9 cellular contexts compared by ENCODE assay signal in the genomic region with DNA sequence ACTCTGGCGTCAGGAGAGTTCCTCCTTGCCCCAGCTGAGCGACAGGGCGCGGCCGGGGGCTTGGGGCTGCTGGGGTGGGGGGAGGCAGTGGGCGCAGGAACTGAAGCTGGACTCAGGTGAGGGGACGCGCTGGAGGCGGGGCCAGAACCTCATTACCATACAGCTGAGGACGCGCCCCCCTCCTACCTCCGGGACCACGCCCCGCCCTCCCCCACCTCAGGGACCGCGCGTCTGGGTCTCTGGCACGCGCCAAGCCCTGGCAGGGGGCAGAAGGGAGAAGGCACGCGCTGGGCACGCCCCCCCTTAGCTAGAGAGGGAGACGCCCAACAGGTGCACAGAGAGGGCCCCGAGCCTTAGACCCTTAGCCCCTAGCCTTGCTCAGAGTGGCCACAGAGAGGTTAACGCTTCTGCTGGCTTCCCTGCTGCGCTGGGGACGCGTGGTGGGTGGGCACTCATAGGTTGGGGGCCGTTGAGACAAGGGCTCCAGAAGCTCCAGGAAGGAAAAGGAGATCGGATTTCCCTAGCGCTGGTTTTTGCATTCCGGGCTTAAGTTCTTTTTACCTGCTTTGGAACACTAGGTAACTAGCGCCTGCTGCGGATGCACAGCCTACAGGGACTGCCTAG. TPM values are rescaled to one million over a fixed set of nuclear protein-coding genes. Genes with fewer than 3 reads are reported as not detected.
DNase-seq lines count a peak whose midpoint lies in the region; ATAC-seq and TF ChIP-seq lines count a peak whose summit lies in the region.
"Had no signal": no experiment of that assay in that cellular context is flagged by ENCODE, and none has a peak within 500 bp of the region (broad histone marks: within the 10 kb centered on the region; RNA-seq: fewer than 3 reads in every experiment).

No MANE protein-coding gene starts in this region.

- POLR2A ChIA-PET in CD8-positive, alpha-beta memory T cell (lab: Charles Lee), result interaction anchor here (1.1 to 2.4 kb wide), 2 partner anchors 13 to 21 kb away, joined by 3 to 8 read pairs; no protein-coding TSS in a partner anchor

- WGBS in tibial nerve, 2 donors, result 0 to 1% methylated on average over 17 to 30 of the region's 34 CpGs

- intact Hi-C loops in activated T-helper 2 cell treated with anti-CD3 and anti-CD28 coated beads, Interferon-gamma antibody, Interleukin-2, Interleukin-4, amounts not matched to agents 10 μg/mL and 5 μg/mL and 100 μg/mL, durations not matched to agents 14 hours and 24 hours and 36 hours (cut with micrococcal nuclease), result no loop called here
- intact Hi-C loops in left colon (cut with DNase I, micrococcal nuclease), result no loop called here

- no peaks in the 10 kb centered on the region for H3K9me3 ChIP-seq in CD8-positive, alpha-beta memory T cell (ENCODE audit: low read length)
- H3K9me3 ChIP-seq in tibial nerve, result no peaks in the 10 kb centered on the region
- H3K9me3 ChIP-seq: neutrophil had no signal

- no peak for DNase-seq in CD8-positive, alpha-beta memory T cell
- DNase-seq in NB4 (ENCODE audit: low read depth) (no peak), left colon (peak; percentile 72 to 78), tibial nerve (ENCODE audit: low spot score in 2 of 2) (no peak), mucosa of gallbladder (ENCODE audit: low spot score) (no peak)
- no peak for DNase-seq in activated T-helper 2 cell treated with anti-CD3 and anti-CD28 coated beads, Interferon-gamma antibody, Interleukin-2, Interleukin-4, amounts not matched to agents 10 μg/mL and 5 μg/mL and 100 μg/mL, durations not matched to agents 14 hours and 24 hours and 36 hours (ENCODE audit: low spot score)

- ATAC-seq in left colon (peak; percentile 12), GM19455 (IDR thresholded peaks at IDR 0.05; ENCODE audit: unreplicated experiment) (no peak), HG03039 (IDR thresholded peaks at IDR 0.05; ENCODE audit: unreplicated experiment) (no peak)

- no peak overlapping the region for H3K27ac ChIP-seq in CD8-positive, alpha-beta memory T cell (ENCODE audit: low read depth, low read length)
- peak overlapping the region in 1 of 4 donors; percentile 28 for H3K27ac ChIP-seq in tibial nerve
- H3K27ac ChIP-seq: neutrophil had no signal

- peaks cover 49 to 66% of the 10 kb centered on the region in 2 donors for H3K27me3 Mint-ChIP-seq in CD8-positive, alpha-beta memory T cell
- peaks cover 71% of the 10 kb centered on the region for H3K27me3 Mint-ChIP-seq in activated T-helper 2 cell treated with anti-CD3 and anti-CD28 coated beads, Interferon-gamma antibody, Interleukin-2, Interleukin-4, amounts not matched to agents 10 μg/mL and 5 μg/mL and 100 μg/mL, durations not matched to agents 14 hours and 24 hours and 36 hours (ENCODE audit: low read depth)

- H3K36me3 ChIP-seq in CD8-positive, alpha-beta memory T cell (ENCODE audit: insufficient read depth, low read length), result no peaks in the 10 kb centered on the region
- H3K36me3 ChIP-seq in tibial nerve, result no peaks in the 10 kb centered on the region
- H3K36me3 ChIP-seq: neutrophil had no signal

- CTCF ChIA-PET in CD8-positive, alpha-beta memory T cell (lab: Charles Lee), result interaction anchor here (0.6 to 2.3 kb wide), 5 partner anchors 12 to 277 kb away, joined by 3 to 15 read pairs (median 5); no protein-coding TSS in a partner anchor

- H3K27ac Mint-ChIP-seq in CD8-positive, alpha-beta memory T cell, result peak overlapping the region in 1 of 8 donors; percentile 70
- no peak overlapping the region for H3K27ac Mint-ChIP-seq in activated T-helper 2 cell treated with anti-CD3 and anti-CD28 coated beads, Interferon-gamma antibody, Interleukin-2, Interleukin-4, amounts not matched to agents 10 μg/mL and 5 μg/mL and 100 μg/mL, durations not matched to agents 14 hours and 24 hours and 36 hours

- H3K4me3 ChIP-seq in CD8-positive, alpha-beta memory T cell (ENCODE audit: low read length), result peak overlapping the region; percentile 67
- peak overlapping the region; percentile 30 for H3K4me3 ChIP-seq in NB4 (ENCODE audit: low read depth, low read length)
- H3K4me3 ChIP-seq in tibial nerve, result peak overlapping the region; percentile 22 to 56 (median 34)

- H3K27me3 ChIP-seq in CD8-positive, alpha-beta memory T cell (ENCODE audit: insufficient read depth, low read length, poor library complexity, severe bottlenecking), result peaks cover 48% of the 10 kb centered on the region
- peaks cover 0 to 81% of the 10 kb centered on the region in 2 donors for H3K27me3 ChIP-seq in tibial nerve

- no peaks in the 10 kb centered on the region for H3K36me3 Mint-ChIP-seq in CD8-positive, alpha-beta memory T cell
- H3K36me3 Mint-ChIP-seq in activated T-helper 2 cell treated with anti-CD3 and anti-CD28 coated beads, Interferon-gamma antibody, Interleukin-2, Interleukin-4, amounts not matched to agents 10 μg/mL and 5 μg/mL and 100 μg/mL, durations not matched to agents 14 hours and 24 hours and 36 hours (ENCODE audit: low read depth), result no peaks in the 10 kb centered on the region

- peak overlapping the region; percentile 77 to 87 (median 82) for H3K4me3 Mint-ChIP-seq in CD8-positive, alpha-beta memory T cell
- H3K4me3 Mint-ChIP-seq in activated T-helper 2 cell treated with anti-CD3 and anti-CD28 coated beads, Interferon-gamma antibody, Interleukin-2, Interleukin-4, amounts not matched to agents 10 μg/mL and 5 μg/mL and 100 μg/mL, durations not matched to agents 14 hours and 24 hours and 36 hours (ENCODE audit: low read depth), result peak overlapping the region; percentile 73

- H3K4me1 ChIP-seq in CD8-positive, alpha-beta memory T cell (ENCODE audit: insufficient read depth, low read length), result peaks cover 37% of the 10 kb centered on the region
- H3K4me1 ChIP-seq in tibial nerve, result peaks cover 0 to 62% (median 48%) of the 10 kb centered on the region in 4 donors

- TF ChIP-seq POLR2A in NB4 (IDR thresholded peaks at IDR 0.05; ENCODE audit: extremely low read depth, insufficient read length) (no peak), tibial nerve (IDR thresholded peaks at IDR 0.05) (no peak)

- no peaks in the 10 kb centered on the region for H3K9me3 Mint-ChIP-seq in CD8-positive, alpha-beta memory T cell
- H3K9me3 Mint-ChIP-seq in activated T-helper 2 cell treated with anti-CD3 and anti-CD28 coated beads, Interferon-gamma antibody, Interleukin-2, Interleukin-4, amounts not matched to agents 10 μg/mL and 5 μg/mL and 100 μg/mL, durations not matched to agents 14 hours and 24 hours and 36 hours, result no peaks in the 10 kb centered on the region

- H3K4me1 Mint-ChIP-seq in CD8-positive, alpha-beta memory T cell, result peaks cover 36 to 68% (median 41%) of the 10 kb centered on the region in 3 donors
- peaks cover 36% of the 10 kb centered on the region for H3K4me1 Mint-ChIP-seq in activated T-helper 2 cell treated with anti-CD3 and anti-CD28 coated beads, Interferon-gamma antibody, Interleukin-2, Interleukin-4, amounts not matched to agents 10 μg/mL and 5 μg/mL and 100 μg/mL, durations not matched to agents 14 hours and 24 hours and 36 hours (ENCODE audit: low read depth)

- no peak for TF ChIP-seq EP300 in tibial nerve (IDR thresholded peaks at IDR 0.05)

- TF ChIP-seq CTCF in NB4 (IDR thresholded peaks at IDR 0.05; ENCODE audit: low read depth, low read length), result no peak
- TF ChIP-seq CTCF in tibial nerve (IDR thresholded peaks at IDR 0.05), result no peak

RNA-seq across cellular contexts. Expression of gene DLL4, which starts 0.7 kb away (rescaled TPM):
- not detected for total RNA-seq in CD8-positive, alpha-beta memory T cell
- not detected for polyA plus RNA-seq in CD8-positive, alpha-beta memory T cell
- 0.14 and 0.37 TPM in 2 replicates for total RNA-seq in activated T-helper 2 cell treated with anti-CD3 and anti-CD28 coated beads, Interferon-gamma antibody, Interleukin-2, Interleukin-4, amounts not matched to agents 10 μg/mL and 5 μg/mL and 100 μg/mL, durations not matched to agents 14 hours and 24 hours and 36 hours
- total RNA-seq in left colon, result 10 to 100 TPM; 14.0 to 15.9 TPM
- 10 to 100 TPM in 1 of 4 donors, 1 to 10 TPM in 3; 4.2 to 11.2 (median 7.1) TPM for total RNA-seq in tibial nerve
- total RNA-seq in mucosa of gallbladder, result 7.2 TPM

RNA-seq across cellular contexts. Expression of gene CHAC1, which starts 24.8 kb away (rescaled TPM):
- 10 to 100 TPM; 15.1 to 16.7 TPM for total RNA-seq in CD8-positive, alpha-beta memory T cell
- polyA plus RNA-seq in CD8-positive, alpha-beta memory T cell, result not detected
- total RNA-seq in activated T-helper 2 cell treated with anti-CD3 and anti-CD28 coated beads, Interferon-gamma antibody, Interleukin-2, Interleukin-4, amounts not matched to agents 10 μg/mL and 5 μg/mL and 100 μg/mL, durations not matched to agents 14 hours and 24 hours and 36 hours, result 3.6 and 4.5 TPM in 2 replicates
- total RNA-seq in left colon (10 to 100 TPM in 1 of 2 donors, 1 to 10 TPM in 1; 1.8 to 11.0 TPM), tibial nerve (1 to 10 TPM in 1 of 4 donors, not detected in 3; 2.7 TPM), mucosa of gallbladder (2.8 TPM)

RNA-seq across cellular contexts. Expression of gene VPS18, which starts 34.2 kb away (rescaled TPM):
- total RNA-seq in CD8-positive, alpha-beta memory T cell, result 10 to 100 TPM; 17.2 to 17.8 TPM
- polyA plus RNA-seq in CD8-positive, alpha-beta memory T cell, result 23.0 TPM
- total RNA-seq in activated T-helper 2 cell treated with anti-CD3 and anti-CD28 coated beads, Interferon-gamma antibody, Interleukin-2, Interleukin-4, amounts not matched to agents 10 μg/mL and 5 μg/mL and 100 μg/mL, durations not matched to agents 14 hours and 24 hours and 36 hours, result 12.6 and 13.1 TPM in 2 replicates
- 10 to 100 TPM; 20.8 to 20.9 TPM for total RNA-seq in left colon
- 10 to 100 TPM; 22.2 to 29.2 (median 25.2) TPM for total RNA-seq in tibial nerve
- 42.2 TPM for total RNA-seq in mucosa of gallbladder

RNA-seq across cellular contexts. Expression of gene RHOV, which starts 54.4 kb away (rescaled TPM):
- total RNA-seq in CD8-positive, alpha-beta memory T cell, result under 1 TPM; 0.24 to 0.40 TPM
- not detected for polyA plus RNA-seq in CD8-positive, alpha-beta memory T cell
- total RNA-seq in activated T-helper 2 cell treated with anti-CD3 and anti-CD28 coated beads, Interferon-gamma antibody, Interleukin-2, Interleukin-4, amounts not matched to agents 10 μg/mL and 5 μg/mL and 100 μg/mL, durations not matched to agents 14 hours and 24 hours and 36 hours, result 0.80 and 0.82 TPM in 2 replicates
- total RNA-seq in left colon (1 to 10 TPM; 3.7 to 8.9 TPM), tibial nerve (under 1 TPM in 2 of 4 donors, not detected in 2; 0.39 to 0.60 TPM), mucosa of gallbladder (0.63 TPM)

Comparison
In these comparisons a context has a peak if more than half of its experiments do, and no peak if none do; other contexts are left out.
1. DNase-seq: peak in left colon (2 of 2); none in CD8-positive, alpha-beta memory T cell (0 of 5), NB4 (single experiment), activated T-helper 2 cell treated with anti-CD3 and anti-CD28 coated beads, Interferon-gamma antibody, Interleukin-2, Interleukin-4, amounts not matched to agents 10 μg/mL and 5 μg/mL and 100 μg/mL, durations not matched to agents 14 hours and 24 hours and 36 hours (single experiment), tibial nerve (0 of 2) and mucosa of gallbladder (single experiment).
2. Peak in every context shown above with its lines, with median percentiles within 50 percentile points of each other: H3K4me3 ChIP-seq.